Comparison of ENCODE assay signal across 7 cellular contexts in genomic region chr3:107574650-107575049, GRCh38. TPM values are rescaled to one million over a fixed set of nuclear protein-coding genes. Genes with fewer than 3 reads are reported as not detected.
A peak's percentile ranks its signal among the peaks of the same experiment; 100 is the strongest.
DNase-seq lines count a peak whose midpoint lies in the region; ATAC-seq and TF ChIP-seq lines count a peak whose summit lies in the region.

No MANE protein-coding gene starts in this region.

- intact Hi-C loops in aorta (cut with DNase I): loop anchor here (5.0 to 10.0 kb wide), 2 partner anchors 168 to 170 kb away; no protein-coding TSS in a partner anchor

- POLR2A ChIA-PET in HEK293 (lab: Yijun Ruan, JAX): no interaction called here

- no peak overlapping the region for H3K4me3 ChIP-seq in GM06990 (replicated peaks; ENCODE audit: low read depth, low read length)
- no peak overlapping the region for H3K4me3 ChIP-seq in HEK293 (ENCODE audit: low read depth, low read length)
- H3K4me3 ChIP-seq in aorta (ENCODE audit: low read length in 2 of 2): no peak overlapping the region

- no peak overlapping the region for H3K27ac ChIP-seq in HEK293 (ENCODE audit: extremely low read depth, low read depth, low read length)
- H3K27ac ChIP-seq in aorta (ENCODE audit: low read depth in 1 of 2, low read length in 2 of 2): no peak overlapping the region

- H3K27me3 ChIP-seq in GM06990 (replicated peaks; ENCODE audit: control insufficient read depth, insufficient read depth, low read length): no peaks in the 10 kb centered on the region
- no peaks in the 10 kb centered on the region for H3K27me3 ChIP-seq in aorta (ENCODE audit: control insufficient read depth in 1 of 2, insufficient read depth in 2 of 2, low read length in 1 of 2)

- CTCF ChIA-PET in HEK293 (lab: Yijun Ruan, JAX): interaction anchor here (0.7 to 2.1 kb wide), 11 partner anchors 18 to 903 kb away, joined by 3 to 9 read pairs (median 3); no protein-coding TSS in a partner anchor

- TF ChIP-seq CTCF in GM06990 (IDR thresholded peaks at IDR 0.05; ENCODE audit: insufficient read depth, low read length, poor library complexity, severe bottlenecking): peak; percentile 60
- no peak for TF ChIP-seq CTCF in HEK293 (tag by site-specific recombination; IDR thresholded peaks at IDR 0.05)

- H3K9me3 ChIP-seq in HEK293 (ENCODE audit: control insufficient read depth, insufficient read depth, low read depth, low read length) (no peaks in the 10 kb centered on the region), aorta (ENCODE audit: control insufficient read depth, low read length) (no peaks in the 10 kb centered on the region)

- DNase-seq in GM06990 (ENCODE audit: extremely low read depth, insufficient read length) (no peak), NCI-H2227 (lab: John Stamatoyannopoulos, UW; ENCODE audit: unreplicated experiment) (peak; percentile 20), dermis blood vessel endothelial cell (peak; percentile 77), midbrain (lab: John Stamatoyannopoulos, UW) (peak; percentile 53), aorta (no peak), NCI-H1417 treated with DMSO at 0.1 percent for 48 hours (lab: John Stamatoyannopoulos, UW) (no peak)

- no peaks in the 10 kb centered on the region for H3K4me1 ChIP-seq in HEK293 (ENCODE audit: control insufficient read depth, insufficient read depth, low read length)
- H3K4me1 ChIP-seq in aorta (ENCODE audit: control insufficient read depth in 1 of 2, insufficient read depth in 2 of 2, low read length in 2 of 2): no peaks in the 10 kb centered on the region

- H3K36me3 ChIP-seq in GM06990 (ENCODE audit: control insufficient read depth, insufficient read depth, low read length): no peaks in the 10 kb centered on the region
- H3K36me3 ChIP-seq in HEK293 (ENCODE audit: control insufficient read depth in 2 of 2, insufficient read depth in 1 of 2, low read length in 2 of 2): no peaks in the 10 kb centered on the region
- peaks cover 0 to 1% of the 10 kb centered on the region in 2 donors for H3K36me3 ChIP-seq in aorta (ENCODE audit: control insufficient read depth in 1 of 2, insufficient read depth in 2 of 2, low read length in 1 of 2)

- no peak for ATAC-seq in aorta (ENCODE audit: low FRiP score)

TF ChIP-seq in HEK293, 187 proteins besides CTCF, POLR2A, EP300 and RAD21:
- TF ChIP-seq ZNF660 (tag by site-specific recombination; IDR thresholded peaks at IDR 0.05) (0 out of 2 replicates have a peak, but pooled peaks have one; percentile 21), PRDM10 (tag by site-specific recombination; IDR thresholded peaks at IDR 0.05) (no peak), ZNF558 (tag by site-specific recombination; IDR thresholded peaks at IDR 0.05) (no peak), ZNF623 (tag by site-specific recombination; IDR thresholded peaks at IDR 0.05) (no peak), ZFP41 (tag by site-specific recombination; IDR thresholded peaks at IDR 0.05; ENCODE audit: borderline replicate concordance) (no peak), SCRT2 (tag by site-specific recombination; IDR thresholded peaks at IDR 0.05) (peak; percentile 28; the same call in 1 of the 2 replicates), ZNF654 (tag by site-specific recombination; IDR thresholded peaks at IDR 0.05; ENCODE audit: low read depth) (peak; percentile 58), ZNF433 (tag by site-specific recombination; IDR thresholded peaks at IDR 0.05; ENCODE audit: low read depth) (no peak)

RNA-seq across cellular contexts. Expression of gene BBX, which starts 51.9 kb away (rescaled TPM):
- total RNA-seq in dermis blood vessel endothelial cell (56.0 and 80.0 TPM in 2 replicates), aorta (10 to 100 TPM; 76.7 to 77.8 TPM)
- polyA plus RNA-seq in aorta: 10 to 100 TPM; 10.0 to 13.4 TPM

Comparison
In these comparisons a context has a peak if more than half of its experiments do, and no peak if none do; other contexts are left out.
1. DNase-seq: peak in NCI-H2227 (single experiment), dermis blood vessel endothelial cell (single experiment) and midbrain (single experiment); none in GM06990 (single experiment), aorta (0 of 2) and NCI-H1417 treated with DMSO at 0.1 percent for 48 hours (single experiment).